ENCODE assay signal across 1 cellular context in the genomic region with DNA sequence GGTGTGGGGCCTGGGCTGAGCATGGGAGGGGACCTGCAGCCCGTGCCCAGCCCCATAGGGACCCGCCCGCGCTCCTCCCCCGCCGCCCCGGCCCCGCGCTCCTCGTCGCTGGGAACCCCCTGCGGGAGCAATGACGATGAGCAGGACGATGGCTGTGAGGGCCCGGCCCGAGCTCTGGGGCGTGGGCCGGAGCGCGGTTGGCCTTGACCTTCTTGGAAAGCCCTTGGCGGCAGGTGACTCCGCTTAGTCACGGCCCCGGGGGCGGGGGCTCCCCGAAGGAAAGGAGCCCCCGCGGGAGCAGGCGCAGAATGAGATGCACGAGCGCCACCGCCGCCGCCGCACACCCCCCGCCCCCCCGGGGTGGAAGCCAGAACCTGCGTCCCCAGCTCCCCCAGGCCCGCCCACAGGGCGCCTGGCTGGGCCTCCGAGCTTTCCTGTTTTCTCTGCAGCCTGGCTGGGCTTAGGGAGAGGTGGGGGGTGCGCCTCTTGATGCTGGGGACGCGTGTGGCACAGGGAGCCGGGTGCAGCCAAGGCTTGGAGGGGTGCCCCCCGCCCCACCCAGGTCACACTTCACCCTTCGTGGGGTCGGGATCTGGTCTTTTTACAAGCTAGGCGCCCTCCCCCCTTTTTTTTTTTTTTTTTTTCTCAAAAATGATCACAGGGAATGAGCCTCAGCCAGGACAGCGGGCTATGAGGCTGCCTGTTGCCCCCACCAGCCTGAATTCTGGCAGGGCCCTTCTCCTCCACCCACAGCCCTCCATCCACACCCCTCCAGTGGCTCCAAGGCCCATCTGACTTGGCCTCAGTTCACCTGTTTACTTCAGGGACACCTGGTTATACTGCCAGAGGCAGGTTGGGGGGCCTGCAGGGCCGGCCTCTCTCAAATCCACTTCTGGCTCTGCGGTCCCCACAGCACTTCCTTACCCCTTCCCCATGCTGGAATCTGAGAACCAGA.
TF ChIP-seq lines count a peak whose summit lies in the region.

No MANE protein-coding gene starts in this region.

TF ChIP-seq in HepG2, 621 proteins besides CTCF, POLR2A, EP300 and RAD21 (continued from another document and continues in another):
- TF ChIP-seq, protein P1, sequence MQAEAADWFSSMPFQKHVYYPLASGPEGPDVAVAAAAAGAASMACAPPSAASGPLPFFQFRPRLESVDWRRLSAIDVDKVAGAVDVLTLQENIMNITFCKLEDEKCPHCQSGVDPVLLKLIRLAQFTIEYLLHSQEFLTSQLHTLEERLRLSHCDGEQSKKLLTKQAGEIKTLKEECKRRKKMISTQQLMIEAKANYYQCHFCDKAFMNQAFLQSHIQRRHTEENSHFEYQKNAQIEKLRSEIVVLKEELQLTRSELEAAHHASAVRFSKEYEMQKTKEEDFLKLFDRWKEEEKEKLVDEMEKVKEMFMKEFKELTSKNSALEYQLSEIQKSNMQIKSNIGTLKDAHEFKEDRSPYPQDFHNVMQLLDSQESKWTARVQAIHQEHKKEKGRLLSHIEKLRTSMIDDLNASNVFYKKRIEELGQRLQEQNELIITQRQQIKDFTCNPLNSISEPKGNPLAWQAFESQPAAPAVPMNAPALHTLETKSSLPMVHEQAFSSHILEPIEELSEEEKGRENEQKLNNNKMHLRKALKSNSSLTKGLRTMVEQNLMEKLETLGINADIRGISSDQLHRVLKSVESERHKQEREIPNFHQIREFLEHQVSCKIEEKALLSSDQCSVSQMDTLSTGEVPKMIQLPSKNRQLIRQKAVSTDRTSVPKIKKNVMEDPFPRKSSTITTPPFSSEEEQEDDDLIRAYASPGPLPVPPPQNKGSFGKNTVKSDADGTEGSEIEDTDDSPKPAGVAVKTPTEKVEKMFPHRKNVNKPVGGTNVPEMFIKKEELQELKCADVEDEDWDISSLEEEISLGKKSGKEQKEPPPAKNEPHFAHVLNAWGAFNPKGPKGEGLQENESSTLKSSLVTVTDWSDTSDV (CRISPR knock-in tag; IDR thresholded peaks at IDR 0.05) = no peak
- TF ChIP-seq, protein P2, sequence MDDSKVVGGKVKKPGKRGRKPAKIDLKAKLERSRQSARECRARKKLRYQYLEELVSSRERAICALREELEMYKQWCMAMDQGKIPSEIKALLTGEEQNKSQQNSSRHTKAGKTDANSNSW (CRISPR knock-in tag; IDR thresholded peaks at IDR 0.05; ENCODE audit: borderline replicate concordance) = no peak
- TF ChIP-seq MTA1 (CRISPR knock-in tag; IDR thresholded peaks at IDR 0.05; ENCODE audit: borderline replicate concordance) (no peak), BORCS8-MEF2B (CRISPR knock-in tag; IDR thresholded peaks at IDR 0.05) (no peak), DR1 (CRISPR knock-in tag; IDR thresholded peaks at IDR 0.05) (no peak), HMG20A (CRISPR knock-in tag; IDR thresholded peaks at IDR 0.05; ENCODE audit: borderline replicate concordance) (peak; percentile 71; the same call in 1 of the 2 replicates), ZNF558 (CRISPR knock-in tag; IDR thresholded peaks at IDR 0.05; ENCODE audit: borderline replicate concordance) (no peak), SOX6 (IDR thresholded peaks at IDR 0.05) (no peak), SOX6 (CRISPR knock-in tag; IDR thresholded peaks at IDR 0.05) (peak; percentile 81), RBM39 (IDR thresholded peaks at IDR 0.05; ENCODE audit: low read depth, low read length, poor library complexity, severe bottlenecking) (peak; percentile 50), ZNF816 (CRISPR knock-in tag; IDR thresholded peaks at IDR 0.05; ENCODE audit: borderline replicate concordance) (no peak), HOXD1 (CRISPR knock-in tag; IDR thresholded peaks at IDR 0.05) (no peak), KDM3A (CRISPR knock-in tag; IDR thresholded peaks at IDR 0.05; ENCODE audit: low read depth) (peak; percentile 68; the same call in 1 of the 2 replicates), RFX5 (IDR thresholded peaks at IDR 0.05; ENCODE audit: low read depth, low read length) (no peak)
- TF ChIP-seq, protein P3, sequence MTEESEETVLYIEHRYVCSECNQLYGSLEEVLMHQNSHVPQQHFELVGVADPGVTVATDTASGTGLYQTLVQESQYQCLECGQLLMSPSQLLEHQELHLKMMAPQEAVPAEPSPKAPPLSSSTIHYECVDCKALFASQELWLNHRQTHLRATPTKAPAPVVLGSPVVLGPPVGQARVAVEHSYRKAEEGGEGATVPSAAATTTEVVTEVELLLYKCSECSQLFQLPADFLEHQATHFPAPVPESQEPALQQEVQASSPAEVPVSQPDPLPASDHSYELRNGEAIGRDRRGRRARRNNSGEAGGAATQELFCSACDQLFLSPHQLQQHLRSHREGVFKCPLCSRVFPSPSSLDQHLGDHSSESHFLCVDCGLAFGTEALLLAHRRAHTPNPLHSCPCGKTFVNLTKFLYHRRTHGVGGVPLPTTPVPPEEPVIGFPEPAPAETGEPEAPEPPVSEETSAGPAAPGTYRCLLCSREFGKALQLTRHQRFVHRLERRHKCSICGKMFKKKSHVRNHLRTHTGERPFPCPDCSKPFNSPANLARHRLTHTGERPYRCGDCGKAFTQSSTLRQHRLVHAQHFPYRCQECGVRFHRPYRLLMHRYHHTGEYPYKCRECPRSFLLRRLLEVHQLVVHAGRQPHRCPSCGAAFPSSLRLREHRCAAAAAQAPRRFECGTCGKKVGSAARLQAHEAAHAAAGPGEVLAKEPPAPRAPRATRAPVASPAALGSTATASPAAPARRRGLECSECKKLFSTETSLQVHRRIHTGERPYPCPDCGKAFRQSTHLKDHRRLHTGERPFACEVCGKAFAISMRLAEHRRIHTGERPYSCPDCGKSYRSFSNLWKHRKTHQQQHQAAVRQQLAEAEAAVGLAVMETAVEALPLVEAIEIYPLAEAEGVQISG (CRISPR knock-in tag; IDR thresholded peaks at IDR 0.05) = peak; percentile 57
- TF ChIP-seq, protein P4, sequence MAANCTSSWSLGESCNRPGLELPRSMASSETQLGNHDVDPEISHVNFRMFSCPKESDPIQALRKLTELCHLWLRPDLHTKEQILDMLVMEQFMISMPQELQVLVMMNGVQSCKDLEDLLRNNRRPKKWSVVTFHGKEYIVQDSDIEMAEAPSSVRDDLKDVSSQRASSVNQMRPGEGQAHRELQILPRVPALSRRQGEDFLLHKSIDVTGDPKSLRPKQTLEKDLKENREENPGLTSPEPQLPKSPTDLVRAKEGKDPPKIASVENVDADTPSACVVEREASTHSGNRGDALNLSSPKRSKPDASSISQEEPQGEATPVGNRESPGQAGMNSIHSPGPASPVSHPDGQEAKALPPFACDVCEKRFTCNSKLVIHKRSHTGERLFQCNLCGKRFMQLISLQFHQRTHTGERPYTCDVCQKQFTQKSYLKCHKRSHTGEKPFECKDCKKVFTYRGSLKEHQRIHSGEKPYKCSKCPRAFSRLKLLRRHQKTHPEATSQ (CRISPR knock-in tag; IDR thresholded peaks at IDR 0.05; ENCODE audit: borderline replicate concordance) = no peak
- TF ChIP-seq, protein P5, sequence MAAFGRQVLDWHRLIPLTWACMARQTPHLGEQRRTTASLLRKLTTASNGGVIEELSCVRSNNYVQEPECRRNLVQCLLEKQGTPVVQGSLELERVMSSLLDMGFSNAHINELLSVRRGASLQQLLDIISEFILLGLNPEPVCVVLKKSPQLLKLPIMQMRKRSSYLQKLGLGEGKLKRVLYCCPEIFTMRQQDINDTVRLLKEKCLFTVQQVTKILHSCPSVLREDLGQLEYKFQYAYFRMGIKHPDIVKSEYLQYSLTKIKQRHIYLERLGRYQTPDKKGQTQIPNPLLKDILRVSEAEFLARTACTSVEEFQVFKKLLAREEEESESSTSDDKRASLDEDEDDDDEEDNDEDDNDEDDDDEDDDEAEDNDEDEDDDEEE (CRISPR knock-in tag; IDR thresholded peaks at IDR 0.05) = no peak
- TF ChIP-seq, protein P6, sequence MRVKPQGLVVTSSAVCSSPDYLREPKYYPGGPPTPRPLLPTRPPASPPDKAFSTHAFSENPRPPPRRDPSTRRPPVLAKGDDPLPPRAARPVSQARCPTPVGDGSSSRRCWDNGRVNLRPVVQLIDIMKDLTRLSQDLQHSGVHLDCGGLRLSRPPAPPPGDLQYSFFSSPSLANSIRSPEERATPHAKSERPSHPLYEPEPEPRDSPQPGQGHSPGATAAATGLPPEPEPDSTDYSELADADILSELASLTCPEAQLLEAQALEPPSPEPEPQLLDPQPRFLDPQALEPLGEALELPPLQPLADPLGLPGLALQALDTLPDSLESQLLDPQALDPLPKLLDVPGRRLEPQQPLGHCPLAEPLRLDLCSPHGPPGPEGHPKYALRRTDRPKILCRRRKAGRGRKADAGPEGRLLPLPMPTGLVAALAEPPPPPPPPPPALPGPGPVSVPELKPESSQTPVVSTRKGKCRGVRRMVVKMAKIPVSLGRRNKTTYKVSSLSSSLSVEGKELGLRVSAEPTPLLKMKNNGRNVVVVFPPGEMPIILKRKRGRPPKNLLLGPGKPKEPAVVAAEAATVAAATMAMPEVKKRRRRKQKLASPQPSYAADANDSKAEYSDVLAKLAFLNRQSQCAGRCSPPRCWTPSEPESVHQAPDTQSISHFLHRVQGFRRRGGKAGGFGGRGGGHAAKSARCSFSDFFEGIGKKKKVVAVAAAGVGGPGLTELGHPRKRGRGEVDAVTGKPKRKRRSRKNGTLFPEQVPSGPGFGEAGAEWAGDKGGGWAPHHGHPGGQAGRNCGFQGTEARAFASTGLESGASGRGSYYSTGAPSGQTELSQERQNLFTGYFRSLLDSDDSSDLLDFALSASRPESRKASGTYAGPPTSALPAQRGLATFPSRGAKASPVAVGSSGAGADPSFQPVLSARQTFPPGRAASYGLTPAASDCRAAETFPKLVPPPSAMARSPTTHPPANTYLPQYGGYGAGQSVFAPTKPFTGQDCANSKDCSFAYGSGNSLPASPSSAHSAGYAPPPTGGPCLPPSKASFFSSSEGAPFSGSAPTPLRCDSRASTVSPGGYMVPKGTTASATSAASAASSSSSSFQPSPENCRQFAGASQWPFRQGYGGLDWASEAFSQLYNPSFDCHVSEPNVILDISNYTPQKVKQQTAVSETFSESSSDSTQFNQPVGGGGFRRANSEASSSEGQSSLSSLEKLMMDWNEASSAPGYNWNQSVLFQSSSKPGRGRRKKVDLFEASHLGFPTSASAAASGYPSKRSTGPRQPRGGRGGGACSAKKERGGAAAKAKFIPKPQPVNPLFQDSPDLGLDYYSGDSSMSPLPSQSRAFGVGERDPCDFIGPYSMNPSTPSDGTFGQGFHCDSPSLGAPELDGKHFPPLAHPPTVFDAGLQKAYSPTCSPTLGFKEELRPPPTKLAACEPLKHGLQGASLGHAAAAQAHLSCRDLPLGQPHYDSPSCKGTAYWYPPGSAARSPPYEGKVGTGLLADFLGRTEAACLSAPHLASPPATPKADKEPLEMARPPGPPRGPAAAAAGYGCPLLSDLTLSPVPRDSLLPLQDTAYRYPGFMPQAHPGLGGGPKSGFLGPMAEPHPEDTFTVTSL (CRISPR knock-in tag; IDR thresholded peaks at IDR 0.05; ENCODE audit: borderline replicate concordance) = no peak
- TF ChIP-seq, protein P7, sequence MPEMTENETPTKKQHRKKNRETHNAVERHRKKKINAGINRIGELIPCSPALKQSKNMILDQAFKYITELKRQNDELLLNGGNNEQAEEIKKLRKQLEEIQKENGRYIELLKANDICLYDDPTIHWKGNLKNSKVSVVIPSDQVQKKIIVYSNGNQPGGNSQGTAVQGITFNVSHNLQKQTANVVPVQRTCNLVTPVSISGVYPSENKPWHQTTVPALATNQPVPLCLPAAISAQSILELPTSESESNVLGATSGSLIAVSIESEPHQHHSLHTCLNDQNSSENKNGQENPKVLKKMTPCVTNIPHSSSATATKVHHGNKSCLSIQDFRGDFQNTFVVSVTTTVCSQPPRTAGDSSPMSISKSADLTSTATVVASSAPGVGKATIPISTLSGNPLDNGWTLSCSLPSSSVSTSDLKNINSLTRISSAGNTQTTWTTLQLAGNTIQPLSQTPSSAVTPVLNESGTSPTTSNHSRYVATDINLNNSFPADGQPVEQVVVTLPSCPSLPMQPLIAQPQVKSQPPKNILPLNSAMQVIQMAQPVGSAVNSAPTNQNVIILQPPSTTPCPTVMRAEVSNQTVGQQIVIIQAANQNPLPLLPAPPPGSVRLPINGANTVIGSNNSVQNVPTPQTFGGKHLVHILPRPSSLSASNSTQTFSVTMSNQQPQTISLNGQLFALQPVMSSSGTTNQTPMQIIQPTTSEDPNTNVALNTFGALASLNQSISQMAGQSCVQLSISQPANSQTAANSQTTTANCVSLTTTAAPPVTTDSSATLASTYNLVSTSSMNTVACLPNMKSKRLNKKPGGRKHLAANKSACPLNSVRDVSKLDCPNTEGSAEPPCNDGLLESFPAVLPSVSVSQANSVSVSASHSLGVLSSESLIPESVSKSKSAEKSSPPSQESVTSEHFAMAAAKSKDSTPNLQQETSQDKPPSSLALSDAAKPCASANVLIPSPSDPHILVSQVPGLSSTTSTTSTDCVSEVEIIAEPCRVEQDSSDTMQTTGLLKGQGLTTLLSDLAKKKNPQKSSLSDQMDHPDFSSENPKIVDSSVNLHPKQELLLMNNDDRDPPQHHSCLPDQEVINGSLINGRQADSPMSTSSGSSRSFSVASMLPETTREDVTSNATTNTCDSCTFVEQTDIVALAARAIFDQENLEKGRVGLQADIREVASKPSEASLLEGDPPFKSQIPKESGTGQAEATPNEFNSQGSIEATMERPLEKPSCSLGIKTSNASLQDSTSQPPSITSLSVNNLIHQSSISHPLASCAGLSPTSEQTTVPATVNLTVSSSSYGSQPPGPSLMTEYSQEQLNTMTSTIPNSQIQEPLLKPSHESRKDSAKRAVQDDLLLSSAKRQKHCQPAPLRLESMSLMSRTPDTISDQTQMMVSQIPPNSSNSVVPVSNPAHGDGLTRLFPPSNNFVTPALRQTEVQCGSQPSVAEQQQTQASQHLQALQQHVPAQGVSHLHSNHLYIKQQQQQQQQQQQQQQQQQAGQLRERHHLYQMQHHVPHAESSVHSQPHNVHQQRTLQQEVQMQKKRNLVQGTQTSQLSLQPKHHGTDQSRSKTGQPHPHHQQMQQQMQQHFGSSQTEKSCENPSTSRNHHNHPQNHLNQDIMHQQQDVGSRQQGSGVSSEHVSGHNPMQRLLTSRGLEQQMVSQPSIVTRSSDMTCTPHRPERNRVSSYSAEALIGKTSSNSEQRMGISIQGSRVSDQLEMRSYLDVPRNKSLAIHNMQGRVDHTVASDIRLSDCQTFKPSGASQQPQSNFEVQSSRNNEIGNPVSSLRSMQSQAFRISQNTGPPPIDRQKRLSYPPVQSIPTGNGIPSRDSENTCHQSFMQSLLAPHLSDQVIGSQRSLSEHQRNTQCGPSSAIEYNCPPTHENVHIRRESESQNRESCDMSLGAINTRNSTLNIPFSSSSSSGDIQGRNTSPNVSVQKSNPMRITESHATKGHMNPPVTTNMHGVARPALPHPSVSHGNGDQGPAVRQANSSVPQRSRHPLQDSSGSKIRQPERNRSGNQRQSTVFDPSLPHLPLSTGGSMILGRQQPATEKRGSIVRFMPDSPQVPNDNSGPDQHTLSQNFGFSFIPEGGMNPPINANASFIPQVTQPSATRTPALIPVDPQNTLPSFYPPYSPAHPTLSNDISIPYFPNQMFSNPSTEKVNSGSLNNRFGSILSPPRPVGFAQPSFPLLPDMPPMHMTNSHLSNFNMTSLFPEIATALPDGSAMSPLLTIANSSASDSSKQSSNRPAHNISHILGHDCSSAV (CRISPR knock-in tag; IDR thresholded peaks at IDR 0.05; ENCODE audit: borderline replicate concordance) = no peak
- TF ChIP-seq, protein P8, sequence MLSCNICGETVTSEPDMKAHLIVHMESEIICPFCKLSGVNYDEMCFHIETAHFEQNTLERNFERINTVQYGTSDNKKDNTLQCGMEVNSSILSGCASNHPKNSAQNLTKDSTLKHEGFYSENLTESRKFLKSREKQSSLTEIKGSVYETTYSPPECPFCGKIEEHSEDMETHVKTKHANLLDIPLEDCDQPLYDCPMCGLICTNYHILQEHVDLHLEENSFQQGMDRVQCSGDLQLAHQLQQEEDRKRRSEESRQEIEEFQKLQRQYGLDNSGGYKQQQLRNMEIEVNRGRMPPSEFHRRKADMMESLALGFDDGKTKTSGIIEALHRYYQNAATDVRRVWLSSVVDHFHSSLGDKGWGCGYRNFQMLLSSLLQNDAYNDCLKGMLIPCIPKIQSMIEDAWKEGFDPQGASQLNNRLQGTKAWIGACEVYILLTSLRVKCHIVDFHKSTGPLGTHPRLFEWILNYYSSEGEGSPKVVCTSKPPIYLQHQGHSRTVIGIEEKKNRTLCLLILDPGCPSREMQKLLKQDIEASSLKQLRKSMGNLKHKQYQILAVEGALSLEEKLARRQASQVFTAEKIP (CRISPR knock-in tag; IDR thresholded peaks at IDR 0.05; ENCODE audit: borderline replicate concordance) = no peak
